9 cellular contexts compared by ENCODE assay signal in genomic region chr17:41777579-41778188, GRCh38. TPM values are rescaled to one million over a fixed set of nuclear protein-coding genes. Genes with fewer than 3 reads are reported as not detected.
A peak's percentile ranks its signal among the peaks of the same experiment; 100 is the strongest.
DNase-seq lines count a peak whose midpoint lies in the region; FAIRE-seq and TF ChIP-seq lines count a peak whose summit lies in the region.
"Had no signal": no experiment of that assay in that cellular context is flagged by ENCODE, and none has a peak within 500 bp of the region (broad histone marks: within the 10 kb centered on the region; RNA-seq: fewer than 3 reads in every experiment).

No MANE protein-coding gene starts in this region.

- H3K27ac ChIP-seq in AG04450 (ENCODE audit: low read depth, low read length): peak overlapping the region; percentile 96
- peak overlapping the region; percentile 36 for H3K27ac ChIP-seq in keratinocyte (ENCODE audit: control insufficient read depth, insufficient read depth, low read length)
- peak overlapping the region; percentile 83 for H3K27ac ChIP-seq in suprapubic skin

- CTCF ChIA-PET in AG04450 (lab: Charles Lee) (interaction anchor here (1.6 to 2.5 kb wide), 2 partner anchors 8 to 24 kb away, joined by 12 to 14 read pairs; partner anchors contain the start of gene JUP), MCF 10A (lab: Yijun Ruan, JAX) (interaction anchor here (0.9 to 3.0 kb wide), 4 partner anchors 9 to 40 kb away, joined by 3 to 29 read pairs (median 8); partner anchors contain the start of gene JUP)

- WGBS in suprapubic skin: 29% methylated on average over 11 of the region's 12 CpGs

- dilution Hi-C loops in keratinocyte (cut with MboI; ENCODE audit: extremely low pct_ligation_motif_present, low sequenced_read_pairs): no loop called here

- H3K4me3 ChIP-seq in AG04450 (ENCODE audit: low read depth, low read length) (0 out of 2 replicates have a peak overlapping the region, but pooled peaks have one; percentile 7), keratinocyte (ENCODE audit: control insufficient read depth in 2 of 3, extremely low read depth in 1 of 3, insufficient read depth in 2 of 3, low read depth in 1 of 3, low read length in 3 of 3) (no peak overlapping the region), suprapubic skin (no peak overlapping the region)

- no peak for TF ChIP-seq POLR2A in suprapubic skin (IDR thresholded peaks at IDR 0.05)

- H3K4me2 ChIP-seq in keratinocyte (ENCODE audit: control insufficient read depth, extremely low read depth, insufficient read depth, low read depth, low read length): peak overlapping the region; percentile 6

- no peak for FAIRE-seq in keratinocyte (lab: Jason Lieb, UNC)
- FAIRE-seq: G401.6 had no signal

- H3K27me3 ChIP-seq in AG04450 (ENCODE audit: control insufficient read depth, insufficient read depth, low read length) (no peaks in the 10 kb centered on the region), keratinocyte (ENCODE audit: control insufficient read depth, extremely low read depth, insufficient read depth, low read length) (no peaks in the 10 kb centered on the region), suprapubic skin (no peaks in the 10 kb centered on the region)

- BruUV-seq in MCF 10A (replicated peaks; lab: Mats Ljungman, UMichigan): no TSS peak

- peaks cover 70% of the 10 kb centered on the region for H3K36me3 Mint-ChIP-seq in MCF 10A (ENCODE audit: insufficient read depth, unreplicated experiment)

- peaks cover 75% of the 10 kb centered on the region for H3K4me1 ChIP-seq in keratinocyte (ENCODE audit: control insufficient read depth, extremely low read depth, insufficient read depth, low read length)
- H3K4me1 ChIP-seq in suprapubic skin: peaks cover 95% of the 10 kb centered on the region

- H3K27me3 Mint-ChIP-seq in MCF 10A (ENCODE audit: insufficient read depth, unreplicated experiment): no peaks in the 10 kb centered on the region

- peaks cover 33% of the 10 kb centered on the region for H3K4me1 Mint-ChIP-seq in MCF 10A (ENCODE audit: insufficient read depth, unreplicated experiment)

- POLR2A ChIA-PET in AG04450 (lab: Yijun Ruan, JAX): interaction anchor here (0.6 to 1.9 kb wide), 11 partner anchors 9 to 117 kb away, joined by 3 to 27 read pairs (median 4); partner anchors contain the start of genes EIF1, FKBP10, HAP1 and JUP
- POLR2A ChIA-PET in MCF 10A (lab: Yijun Ruan, JAX): interaction anchor here (0.7 to 18.0 kb wide), 9 partner anchors 8 to 477 kb away, joined by 3 to 599 read pairs (median 4); partner anchors contain the start of genes FKBP10, JUP, KRT15 and P3H4

- TF ChIP-seq CTCF in AG04450 (IDR thresholded peaks at IDR 0.05; ENCODE audit: low read depth, low read length) (0 out of 2 replicates have a peak, but pooled peaks have one; percentile 14), MCF 10A (IDR thresholded peaks at IDR 0.05; ENCODE audit: unreplicated experiment) (no peak), keratinocyte (optimal IDR thresholded peaks at IDR 0.05 in 1 of 3, IDR thresholded peaks at IDR 0.05 in 1 of 3, conservative IDR thresholded peaks at IDR 0.05 in 1 of 3; ENCODE audit: extremely low read depth in 1 of 3, insufficient read depth in 2 of 3, low read length in 3 of 3) (no peak), suprapubic skin (IDR thresholded peaks at IDR 0.05) (no peak)

- peaks cover 34% of the 10 kb centered on the region for H4K20me1 ChIP-seq in keratinocyte (ENCODE audit: control insufficient read depth, extremely low read depth, insufficient read depth, low read length)

- H3K36me3 ChIP-seq in keratinocyte (ENCODE audit: control insufficient read depth in 2 of 2, extremely low read depth in 1 of 2, insufficient read depth in 2 of 2, low read length in 2 of 2): peaks cover 23 to 41% of the 10 kb centered on the region in 2 experiments
- H3K36me3 ChIP-seq in suprapubic skin: peaks cover 18% of the 10 kb centered on the region

- TF ChIP-seq EP300 in suprapubic skin (IDR thresholded peaks at IDR 0.05): no peak

- no peaks in the 10 kb centered on the region for H3K9me3 ChIP-seq in AG04450 (ENCODE audit: control insufficient read depth, insufficient read depth, low read length)
- no peaks in the 10 kb centered on the region for H3K9me3 ChIP-seq in keratinocyte (ENCODE audit: control insufficient read depth, low read depth, low read length)
- H3K9me3 ChIP-seq in suprapubic skin: no peaks in the 10 kb centered on the region

- H3K4me3 Mint-ChIP-seq in MCF 10A (ENCODE audit: unreplicated experiment): no peak overlapping the region

- H3K79me2 ChIP-seq in keratinocyte (ENCODE audit: control insufficient read depth, insufficient read depth, low read length): peaks cover 85% of the 10 kb centered on the region

- intact Hi-C loops in MCF 10A (cut with micrococcal nuclease): no loop called here

- peak overlapping the region; percentile 71 for H3K27ac Mint-ChIP-seq in MCF 10A (ENCODE audit: low read depth, unreplicated experiment)

- no peaks in the 10 kb centered on the region for H3K9me3 Mint-ChIP-seq in MCF 10A (ENCODE audit: unreplicated experiment)

- H3K9me1 ChIP-seq in keratinocyte (ENCODE audit: control insufficient read depth, extremely low read depth, insufficient read depth, low read length): peaks cover 7% of the 10 kb centered on the region

- H3K9ac ChIP-seq in keratinocyte (ENCODE audit: control insufficient read depth, extremely low read depth, insufficient read depth, low read length): peak overlapping the region; percentile 51

- peak; percentile 90 for DNase-seq in AG04450 (ENCODE audit: low read depth, low spot score)
- peak; percentile 80 for DNase-seq in NCI-H146 (lab: John Stamatoyannopoulos, UW)
- peak; percentile 92 for DNase-seq in MCF 10A (ENCODE audit: unreplicated experiment)
- no peak for DNase-seq in keratinocyte (ENCODE audit: low read depth, low spot score)
- DNase-seq in suprapubic skin (ENCODE audit: low spot score in 2 of 2): no peak
- no peak for DNase-seq in activated CD4-positive, alpha-beta T cell treated with anti-CD3 and anti-CD28 coated beads for 4 hours
- DNase-seq in islet precursor cell: no peak
- no peak for DNase-seq in SK-N-DZ (ENCODE audit: low spot score)

- no peak overlapping the region for H2AFZ ChIP-seq in keratinocyte (ENCODE audit: control insufficient read depth, low read length)

RNA-seq across cellular contexts. Expression of gene JUP, which starts 8.8 kb away (rescaled TPM):
- 13.5 and 25.7 TPM in 2 replicates for polyA plus RNA-seq in AG04450 (2011; rRNA removed)
- 19.7 and 25.7 TPM in 2 replicates for polyA minus RNA-seq in AG04450 (2011; rRNA and poly(A)+ RNA removed)
- total RNA-seq in MCF 10A (2022): 112 and 131 TPM in 2 replicates
- polyA plus RNA-seq in keratinocyte: 152 to 261 TPM (median 192 TPM) in 3 replicates
- 318 TPM for polyA plus RNA-seq in keratinocyte (2011; ENCODE audit: low read depth)
- polyA plus RNA-seq in keratinocyte (2011; cell fraction: cytosol; rRNA removed): 272 and 540 TPM in 2 replicates
- 428 and 649 TPM in 2 replicates for polyA plus RNA-seq in keratinocyte (2011; cell fraction: nucleus; rRNA removed)
- polyA plus RNA-seq in keratinocyte (2012; ENCODE audit: low replicate concordance): 597 and 1,055 TPM in 2 replicates
- 297 to 1,322 TPM (median 395 TPM) in 3 replicates for polyA minus RNA-seq in keratinocyte
- 688 TPM for polyA minus RNA-seq in keratinocyte (2011; cell fraction: cytosol; rRNA and poly(A)+ RNA removed)
- 540 and 556 TPM in 2 replicates for polyA minus RNA-seq in keratinocyte (2011; cell fraction: nucleus; rRNA and poly(A)+ RNA removed)
- 1,000 to 10,000 TPM; 1,107 to 2,369 (median 1,992) TPM for total RNA-seq in suprapubic skin
- polyA plus RNA-seq in SK-N-DZ (2014; cell fraction: cytosol; rRNA removed): 64.7 and 70.1 TPM in 2 replicates
- polyA plus RNA-seq in SK-N-DZ (2014; cell fraction: nucleus; rRNA removed): 33.6 and 34.5 TPM in 2 replicates

RNA-seq across cellular contexts. Expression of gene P3H4, which starts 34.1 kb away (rescaled TPM):
- polyA plus RNA-seq in AG04450 (2011; rRNA removed): 51.5 and 58.8 TPM in 2 replicates
- polyA minus RNA-seq in AG04450 (2011; rRNA and poly(A)+ RNA removed): 19.8 and 25.6 TPM in 2 replicates
- total RNA-seq in MCF 10A (2022): 36.4 and 41.5 TPM in 2 replicates
- 4.2 to 8.4 TPM (median 5.9 TPM) in 3 replicates for polyA plus RNA-seq in keratinocyte
- 6.9 TPM for polyA plus RNA-seq in keratinocyte (2011; ENCODE audit: low read depth)
- polyA plus RNA-seq in keratinocyte (2011; cell fraction: cytosol; rRNA removed): 2.3 and 4.9 TPM in 2 replicates
- 9.6 and 11.8 TPM in 2 replicates for polyA plus RNA-seq in keratinocyte (2011; cell fraction: nucleus; rRNA removed)
- polyA plus RNA-seq in keratinocyte (2012; ENCODE audit: low replicate concordance): 5.0 and 6.3 TPM in 2 replicates
- 2.3 to 8.0 TPM (median 4.4 TPM) in 3 replicates for polyA minus RNA-seq in keratinocyte
- polyA minus RNA-seq in keratinocyte (2011; cell fraction: cytosol; rRNA and poly(A)+ RNA removed): 18.4 TPM
- polyA minus RNA-seq in keratinocyte (2011; cell fraction: nucleus; rRNA and poly(A)+ RNA removed): 9.0 and 12.2 TPM in 2 replicates
- 10 to 100 TPM in 1 of 4 donors, 1 to 10 TPM in 3; 8.5 to 18.6 (median 9.2) TPM for total RNA-seq in suprapubic skin
- polyA plus RNA-seq in SK-N-DZ (2014; cell fraction: cytosol; rRNA removed): 52.8 and 71.4 TPM in 2 replicates
- 25.9 and 29.5 TPM in 2 replicates for polyA plus RNA-seq in SK-N-DZ (2014; cell fraction: nucleus; rRNA removed)

RNA-seq across cellular contexts. Expression of gene FKBP10, which starts 35.1 kb away (rescaled TPM):
- polyA plus RNA-seq in AG04450 (2011; rRNA removed) (487 and 624 TPM in 2 replicates), keratinocyte (0.37 to 0.73 TPM (median 0.38 TPM) in 3 replicates)
- 266 and 344 TPM in 2 replicates for polyA minus RNA-seq in AG04450 (2011; rRNA and poly(A)+ RNA removed)
- total RNA-seq in MCF 10A (2022) (142 and 159 TPM in 2 replicates), suprapubic skin (10 to 100 TPM; 11.7 to 14.8 (median 12.4) TPM)
- polyA plus RNA-seq in keratinocyte (2011; ENCODE audit: low read depth): 1.3 TPM
- polyA plus RNA-seq in keratinocyte (2011; cell fraction: cytosol; rRNA removed): 0.29 and 0.32 TPM in 2 replicates
- polyA plus RNA-seq in keratinocyte (2011; cell fraction: nucleus; rRNA removed): 1.6 and 2.1 TPM in 2 replicates
- 0.14 and 0.62 TPM in 2 replicates for polyA plus RNA-seq in keratinocyte (2012; ENCODE audit: low replicate concordance)
- polyA minus RNA-seq in keratinocyte: 0.13 to 4.1 TPM (median 2.9 TPM) in 3 replicates
- 0.96 TPM for polyA minus RNA-seq in keratinocyte (2011; cell fraction: cytosol; rRNA and poly(A)+ RNA removed)
- 1.2 and 1.8 TPM in 2 replicates for polyA minus RNA-seq in keratinocyte (2011; cell fraction: nucleus; rRNA and poly(A)+ RNA removed)
- 187 and 210 TPM in 2 replicates for polyA plus RNA-seq in SK-N-DZ (2014; cell fraction: cytosol; rRNA removed)
- 724 and 744 TPM in 2 replicates for polyA plus RNA-seq in SK-N-DZ (2014; cell fraction: nucleus; rRNA removed)

RNA-seq across cellular contexts. Expression of gene HAP1, which starts 43.2 kb away (rescaled TPM):
- 0.04 and 0.07 TPM in 2 replicates for polyA plus RNA-seq in AG04450 (2011; rRNA removed)
- polyA minus RNA-seq in AG04450 (2011; rRNA and poly(A)+ RNA removed): 0.04 TPM in 1 of 2 replicates, not detected in the other
- 0.37 and 0.49 TPM in 2 replicates for total RNA-seq in MCF 10A (2022)
- 0.95 to 2.3 TPM (median 1.6 TPM) in 3 replicates for polyA plus RNA-seq in keratinocyte
- 5.9 TPM for polyA plus RNA-seq in keratinocyte (2011; ENCODE audit: low read depth)
- polyA plus RNA-seq in keratinocyte (2011; cell fraction: cytosol; rRNA removed): 0.95 and 1.3 TPM in 2 replicates
- 11.3 and 11.7 TPM in 2 replicates for polyA plus RNA-seq in keratinocyte (2011; cell fraction: nucleus; rRNA removed)
- 1.2 and 8.8 TPM in 2 replicates for polyA plus RNA-seq in keratinocyte (2012; ENCODE audit: low replicate concordance)
- 0.66 to 1.2 TPM (median 0.80 TPM) in 3 replicates for polyA minus RNA-seq in keratinocyte
- not detected for polyA minus RNA-seq in keratinocyte (2011; cell fraction: cytosol; rRNA and poly(A)+ RNA removed)
- 1.3 and 1.8 TPM in 2 replicates for polyA minus RNA-seq in keratinocyte (2011; cell fraction: nucleus; rRNA and poly(A)+ RNA removed)
- total RNA-seq in suprapubic skin: 1 to 10 TPM; 1.0 to 9.3 (median 1.2) TPM
- 0.02 and 0.29 TPM in 2 replicates for polyA plus RNA-seq in SK-N-DZ (2014; cell fraction: cytosol; rRNA removed)
- polyA plus RNA-seq in SK-N-DZ (2014; cell fraction: nucleus; rRNA removed): 0.22 and 0.57 TPM in 2 replicates

RNA-seq across cellular contexts. Expression of gene NT5C3B, which starts 58.3 kb away (rescaled TPM):
- polyA plus RNA-seq in AG04450 (2011; rRNA removed) (97.4 and 106 TPM in 2 replicates), keratinocyte (83.4 to 109 TPM (median 92.7 TPM) in 3 replicates)
- 46.1 and 49.6 TPM in 2 replicates for polyA minus RNA-seq in AG04450 (2011; rRNA and poly(A)+ RNA removed)
- total RNA-seq in MCF 10A (2022) (59.8 and 65.1 TPM in 2 replicates), suprapubic skin (10 to 100 TPM; 21.6 to 41.2 (median 30.7) TPM)
- 23.5 TPM for polyA plus RNA-seq in keratinocyte (2011; ENCODE audit: low read depth)
- 88.8 and 118 TPM in 2 replicates for polyA plus RNA-seq in keratinocyte (2011; cell fraction: cytosol; rRNA removed)
- polyA plus RNA-seq in keratinocyte (2011; cell fraction: nucleus; rRNA removed): 51.1 and 67.8 TPM in 2 replicates
- 38.5 and 66.6 TPM in 2 replicates for polyA plus RNA-seq in keratinocyte (2012; ENCODE audit: low replicate concordance)
- polyA minus RNA-seq in keratinocyte: 40.2 to 86.1 TPM (median 53.5 TPM) in 3 replicates
- 57.6 TPM for polyA minus RNA-seq in keratinocyte (2011; cell fraction: cytosol; rRNA and poly(A)+ RNA removed)
- 10.2 and 19.1 TPM in 2 replicates for polyA minus RNA-seq in keratinocyte (2011; cell fraction: nucleus; rRNA and poly(A)+ RNA removed)
- polyA plus RNA-seq in SK-N-DZ (2014; cell fraction: cytosol; rRNA removed): 159 and 177 TPM in 2 replicates
- 191 and 202 TPM in 2 replicates for polyA plus RNA-seq in SK-N-DZ (2014; cell fraction: nucleus; rRNA removed)

Comparison
In these comparisons a context has a peak if more than half of its experiments do, and no peak if none do; other contexts are left out.
1. DNase-seq: peak in AG04450 (single experiment), NCI-H146 (single experiment) and MCF 10A (single experiment); none in keratinocyte (single experiment), suprapubic skin (0 of 2), activated CD4-positive, alpha-beta T cell treated with anti-CD3 and anti-CD28 coated beads for 4 hours (0 of 2), islet precursor cell (single experiment) and SK-N-DZ (single experiment).
2. H3K27ac ChIP-seq: peak in every context shown above with its lines; median percentile 96 in AG04450; 83 in suprapubic skin; 36 in keratinocyte.